In genomic region chr20:34388678-34389077, GRCh38 we compare ENCODE assay signal across 22 cellular contexts. TPM values are rescaled to one million over a fixed set of nuclear protein-coding genes. Genes with fewer than 3 reads are reported as not detected.
DNase-seq lines count a peak whose midpoint lies in the region; ATAC-seq and TF ChIP-seq lines count a peak whose summit lies in the region.
"Had no signal": no experiment of that assay in that cellular context is flagged by ENCODE, and none has a peak within 500 bp of the region (broad histone marks: within the 10 kb centered on the region; RNA-seq: fewer than 3 reads in every experiment).

No MANE protein-coding gene starts in this region.

- peak overlapping the region; percentile 23 to 65 (median 27) for H3K27ac Mint-ChIP-seq in CD4-positive, CD25-positive, alpha-beta regulatory T cell
- peak overlapping the region; percentile 68 for H3K27ac Mint-ChIP-seq in HFFc6
- peak overlapping the region; percentile 36 for H3K27ac Mint-ChIP-seq in activated T-helper 2 cell treated with anti-CD3 and anti-CD28 coated beads, Interferon-gamma antibody, Interleukin-2, Interleukin-4, amounts not matched to agents 10 μg/mL and 5 μg/mL and 100 μg/mL, durations not matched to agents 14 hours and 24 hours and 36 hours
- peak overlapping the region; percentile 79 to 88 for H3K27ac Mint-ChIP-seq in natural killer cell

- no peaks in the 10 kb centered on the region for H3K9me3 ChIP-seq in CD4-positive, CD25-positive, alpha-beta regulatory T cell (ENCODE audit: control insufficient read depth in 2 of 2, low read length in 2 of 2)
- H3K9me3 ChIP-seq in colonic mucosa: no peaks in the 10 kb centered on the region
- no peaks in the 10 kb centered on the region for H3K9me3 ChIP-seq in smooth muscle cell (replicated peaks; ENCODE audit: low read depth)
- H3K9me3 ChIP-seq: adrenal gland, esophagus muscularis mucosa, right atrium auricular region had no signal

- no peak for ATAC-seq in CD4-positive, CD25-positive, alpha-beta regulatory T cell (ENCODE audit: low read depth in 2 of 2)
- no peak for ATAC-seq in natural killer cell
- ATAC-seq in GM18870 (IDR thresholded peaks at IDR 0.05; ENCODE audit: unreplicated experiment): no peak
- ATAC-seq: left lobe of liver had no signal

- H3K4me3 ChIP-seq in CD4-positive, CD25-positive, alpha-beta regulatory T cell (ENCODE audit: low read depth, low read length): no peak overlapping the region
- H3K4me3 ChIP-seq in colonic mucosa (no peak overlapping the region), smooth muscle cell (no peak overlapping the region)
- H3K4me3 ChIP-seq: adrenal gland, esophagus muscularis mucosa, right atrium auricular region had no signal

- H3K9ac ChIP-seq in colonic mucosa (ENCODE audit: low read depth in 2 of 2, low read length in 2 of 2) (no peak overlapping the region), smooth muscle cell (ENCODE audit: low read depth) (no peak overlapping the region)

- TF ChIP-seq CTCF in HFFc6 (IDR thresholded peaks at IDR 0.05): no peak
- no peak for TF ChIP-seq CTCF in natural killer cell (IDR thresholded peaks at IDR 0.05)
- no peak for TF ChIP-seq CTCF in colonic mucosa (IDR thresholded peaks at IDR 0.05)
- no peak for TF ChIP-seq CTCF in smooth muscle cell (IDR thresholded peaks at IDR 0.05; ENCODE audit: borderline replicate concordance, insufficient read depth, poor library complexity, severe bottlenecking)

- intact Hi-C loops in activated T-helper 2 cell treated with anti-CD3 and anti-CD28 coated beads, Interferon-gamma antibody, Interleukin-2, Interleukin-4, amounts not matched to agents 10 μg/mL and 5 μg/mL and 100 μg/mL, durations not matched to agents 14 hours and 24 hours and 36 hours (cut with micrococcal nuclease): no loop called here
- intact Hi-C loops in natural killer cell (cut with micrococcal nuclease): no loop called here
- intact Hi-C loops in colonic mucosa (cut with DNase I): no loop called here

- no peaks in the 10 kb centered on the region for H3K27me3 ChIP-seq in CD4-positive, CD25-positive, alpha-beta regulatory T cell (ENCODE audit: control insufficient read depth, insufficient read depth, low read length)
- no peaks in the 10 kb centered on the region for H3K27me3 ChIP-seq in colonic mucosa
- H3K27me3 ChIP-seq in smooth muscle cell (ENCODE audit: low read depth): no peaks in the 10 kb centered on the region
- H3K27me3 ChIP-seq: adrenal gland, esophagus muscularis mucosa, right atrium auricular region had no signal

- H3K4me1 ChIP-seq in CD4-positive, CD25-positive, alpha-beta regulatory T cell (ENCODE audit: control insufficient read depth, insufficient read depth, low read length, poor library complexity, severe bottlenecking): no peaks in the 10 kb centered on the region
- H3K4me1 ChIP-seq in colonic mucosa (peaks cover 14% of the 10 kb centered on the region), smooth muscle cell (ENCODE audit: low read depth) (no peaks in the 10 kb centered on the region)

- 97% methylated on average over 2 of the region's 2 CpGs for whole genome bisulfite sequencing in smooth muscle cell (ENCODE audit: low lambda C conversion rate)

- no peak overlapping the region for H3K4me3 Mint-ChIP-seq in CD4-positive, CD25-positive, alpha-beta regulatory T cell
- H3K4me3 Mint-ChIP-seq in HFFc6: peak overlapping the region; percentile 32
- no peak overlapping the region for H3K4me3 Mint-ChIP-seq in activated T-helper 2 cell treated with anti-CD3 and anti-CD28 coated beads, Interferon-gamma antibody, Interleukin-2, Interleukin-4, amounts not matched to agents 10 μg/mL and 5 μg/mL and 100 μg/mL, durations not matched to agents 14 hours and 24 hours and 36 hours (ENCODE audit: low read depth)
- peak overlapping the region; percentile 48 for H3K4me3 Mint-ChIP-seq in natural killer cell

- H3K4me2 ChIP-seq in smooth muscle cell: no peak overlapping the region

- peaks cover 26% of the 10 kb centered on the region for H3K36me3 Mint-ChIP-seq in CD4-positive, CD25-positive, alpha-beta regulatory T cell
- H3K36me3 Mint-ChIP-seq in HFFc6 (ENCODE audit: low read depth) (peaks cover 16% of the 10 kb centered on the region), natural killer cell (no peaks in the 10 kb centered on the region)
- peaks cover 34% of the 10 kb centered on the region for H3K36me3 Mint-ChIP-seq in activated T-helper 2 cell treated with anti-CD3 and anti-CD28 coated beads, Interferon-gamma antibody, Interleukin-2, Interleukin-4, amounts not matched to agents 10 μg/mL and 5 μg/mL and 100 μg/mL, durations not matched to agents 14 hours and 24 hours and 36 hours (ENCODE audit: low read depth)

- no peak for DNase-seq in CD4-positive, CD25-positive, alpha-beta regulatory T cell
- DNase-seq in HFFc6 (no peak), natural killer cell (no peak), colonic mucosa (no peak), smooth muscle cell (lab: John Stamatoyannopoulos, UW; ENCODE audit: unreplicated experiment) (no peak), MV-4-11 (lab: John Stamatoyannopoulos, UW) (no peak)
- no peak for DNase-seq in activated T-helper 2 cell treated with anti-CD3 and anti-CD28 coated beads, Interferon-gamma antibody, Interleukin-2, Interleukin-4, amounts not matched to agents 10 μg/mL and 5 μg/mL and 100 μg/mL, durations not matched to agents 14 hours and 24 hours and 36 hours (ENCODE audit: low spot score)
- DNase-seq: activated CD4-positive, CD25-positive, alpha-beta regulatory T cell treated with anti-CD3 and anti-CD28 coated beads, Interleukin-2, amount 50 U/mL, for 72 hours; activated effector memory CD4-positive, alpha-beta T cell treated with Interleukin-2 at 50 U/mL for 16 hours; adrenal gland; DND-41; Karpas-422; NCI-H1048; NCI-H2081 treated with DMSO at 0.1 percent for 48 hours; NCI-H510A treated with DMSO at 0.1 percent for 48 hours; nucleus accumbens; SIG-M5; T-helper 9 cell had no signal

- peaks cover 29 to 48% (median 38%) of the 10 kb centered on the region in 4 donors for H3K4me1 Mint-ChIP-seq in CD4-positive, CD25-positive, alpha-beta regulatory T cell
- H3K4me1 Mint-ChIP-seq in HFFc6 (ENCODE audit: low read depth) (peaks cover 66% of the 10 kb centered on the region), natural killer cell (peaks cover 50 to 62% of the 10 kb centered on the region in 2 donors)
- peaks cover 27% of the 10 kb centered on the region for H3K4me1 Mint-ChIP-seq in activated T-helper 2 cell treated with anti-CD3 and anti-CD28 coated beads, Interferon-gamma antibody, Interleukin-2, Interleukin-4, amounts not matched to agents 10 μg/mL and 5 μg/mL and 100 μg/mL, durations not matched to agents 14 hours and 24 hours and 36 hours (ENCODE audit: low read depth)

- H3K36me3 ChIP-seq in CD4-positive, CD25-positive, alpha-beta regulatory T cell (ENCODE audit: control insufficient read depth, insufficient read depth, low read length): peaks cover 9% of the 10 kb centered on the region
- H3K36me3 ChIP-seq in colonic mucosa: no peaks in the 10 kb centered on the region
- H3K36me3 ChIP-seq in smooth muscle cell (ENCODE audit: low read depth): no peaks in the 10 kb centered on the region

- no peaks in the 10 kb centered on the region for H3K9me3 Mint-ChIP-seq in CD4-positive, CD25-positive, alpha-beta regulatory T cell
- H3K9me3 Mint-ChIP-seq in HFFc6 (no peaks in the 10 kb centered on the region), natural killer cell (no peaks in the 10 kb centered on the region)
- H3K9me3 Mint-ChIP-seq in activated T-helper 2 cell treated with anti-CD3 and anti-CD28 coated beads, Interferon-gamma antibody, Interleukin-2, Interleukin-4, amounts not matched to agents 10 μg/mL and 5 μg/mL and 100 μg/mL, durations not matched to agents 14 hours and 24 hours and 36 hours: no peaks in the 10 kb centered on the region

- H3K27me3 Mint-ChIP-seq in CD4-positive, CD25-positive, alpha-beta regulatory T cell: no peaks in the 10 kb centered on the region
- H3K27me3 Mint-ChIP-seq in HFFc6 (ENCODE audit: insufficient read depth) (no peaks in the 10 kb centered on the region), natural killer cell (ENCODE audit: low read depth in 2 of 2) (no peaks in the 10 kb centered on the region)
- H3K27me3 Mint-ChIP-seq in activated T-helper 2 cell treated with anti-CD3 and anti-CD28 coated beads, Interferon-gamma antibody, Interleukin-2, Interleukin-4, amounts not matched to agents 10 μg/mL and 5 μg/mL and 100 μg/mL, durations not matched to agents 14 hours and 24 hours and 36 hours (ENCODE audit: low read depth): no peaks in the 10 kb centered on the region

- peaks cover 100% of the 10 kb centered on the region for H3K79me2 ChIP-seq in smooth muscle cell (ENCODE audit: low read depth)

- peaks cover 100% of the 10 kb centered on the region for H4K20me1 ChIP-seq in smooth muscle cell (ENCODE audit: low read depth)

- H3F3A ChIP-seq in smooth muscle cell (ENCODE audit: low read depth): peaks cover 21% of the 10 kb centered on the region

- H2AFZ ChIP-seq in smooth muscle cell (ENCODE audit: low read depth): no peak overlapping the region

- no peak overlapping the region for H3K27ac ChIP-seq in CD4-positive, CD25-positive, alpha-beta regulatory T cell (ENCODE audit: insufficient read depth, low read length, poor library complexity, severe bottlenecking)
- H3K27ac ChIP-seq in colonic mucosa (no peak overlapping the region), smooth muscle cell (ENCODE audit: low read depth) (no peak overlapping the region)
- H3K27ac ChIP-seq: adrenal gland, esophagus muscularis mucosa, right atrium auricular region had no signal

RNA-seq across cellular contexts. Expression of gene ITCH, which starts 25.6 kb away (rescaled TPM):
- total RNA-seq in CD4-positive, CD25-positive, alpha-beta regulatory T cell: 58.1 TPM
- 10 to 100 TPM; 12.4 to 26.8 (median 14.7) TPM for polyA plus RNA-seq in CD4-positive, CD25-positive, alpha-beta regulatory T cell
- 10 to 100 TPM; 55.0 to 63.3 (median 59.1) TPM for total RNA-seq in HFFc6 (2021; fragmentation: NEBNext Ultra II Directional; extraction: Animal tissue kit (Norgen Biotek cat#: 25700))
- total RNA-seq in activated T-helper 2 cell treated with anti-CD3 and anti-CD28 coated beads, Interferon-gamma antibody, Interleukin-2, Interleukin-4, amounts not matched to agents 10 μg/mL and 5 μg/mL and 100 μg/mL, durations not matched to agents 14 hours and 24 hours and 36 hours: 52.5 and 53.0 TPM in 2 replicates
- total RNA-seq in natural killer cell: 100 to 1,000 TPM; 157 to 182 (median 163) TPM
- total RNA-seq in colonic mucosa: 10 to 100 TPM; 50.0 to 71.4 TPM
- total RNA-seq in smooth muscle cell: 96.7 and 102 TPM in 2 replicates
- 21.9 and 22.7 TPM in 2 replicates for polyA plus RNA-seq in smooth muscle cell

Comparison
In these comparisons a context has a peak if more than half of its experiments do, and no peak if none do; other contexts are left out.
1. H3K27ac Mint-ChIP-seq: peak in every context shown above with its lines; median percentile 84 in natural killer cell; 68 in HFFc6; 36 in activated T-helper 2 cell treated with anti-CD3 and anti-CD28 coated beads, Interferon-gamma antibody, Interleukin-2, Interleukin-4, amounts not matched to agents 10 μg/mL and 5 μg/mL and 100 μg/mL, durations not matched to agents 14 hours and 24 hours and 36 hours; 27 in CD4-positive, CD25-positive, alpha-beta regulatory T cell.
2. H3K4me3 Mint-ChIP-seq: peak in HFFc6 (single experiment) and natural killer cell (single experiment); none in CD4-positive, CD25-positive, alpha-beta regulatory T cell (0 of 4) and activated T-helper 2 cell treated with anti-CD3 and anti-CD28 coated beads, Interferon-gamma antibody, Interleukin-2, Interleukin-4, amounts not matched to agents 10 μg/mL and 5 μg/mL and 100 μg/mL, durations not matched to agents 14 hours and 24 hours and 36 hours (single experiment).